28 cellular contexts compared by ENCODE assay signal in the genomic region with DNA sequence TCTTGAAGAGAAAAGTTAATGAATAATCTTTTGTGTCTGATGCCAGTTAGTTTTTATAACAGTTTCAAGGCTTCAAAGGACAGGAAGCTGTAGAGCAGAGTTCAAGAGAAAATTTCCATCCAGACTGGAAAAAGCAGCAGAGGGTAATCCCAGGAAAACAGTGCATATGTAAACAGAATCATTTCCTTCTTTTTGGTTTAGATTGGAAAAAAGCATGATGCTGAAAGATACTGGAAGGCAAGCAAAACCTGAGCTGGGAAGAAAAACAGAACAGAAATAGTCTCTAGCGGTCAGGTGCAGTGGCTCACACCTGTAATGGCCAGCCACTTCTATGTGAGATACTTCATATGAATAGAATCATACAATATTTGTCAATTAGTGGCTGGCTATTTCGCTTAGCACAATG.
DNase-seq lines count a peak whose midpoint lies in the region; ATAC-seq, FAIRE-seq and TF ChIP-seq lines count a peak whose summit lies in the region.
"Had no signal": no experiment of that assay in that cellular context is flagged by ENCODE, and none has a peak within 500 bp of the region (broad histone marks: within the 10 kb centered on the region; RNA-seq: fewer than 3 reads in every experiment).

No MANE protein-coding gene starts in this region.

- ATAC-seq in body of pancreas (peak; percentile 77), pancreas (peak; percentile 93 to 99 (median 96)), GM21717 (IDR thresholded peaks at IDR 0.05; ENCODE audit: unreplicated experiment) (no peak), HG03460 (IDR thresholded peaks at IDR 0.05; ENCODE audit: unreplicated experiment) (no peak)
- ATAC-seq: T-cell had no signal

- POLR2A ChIA-PET in HEK293T (lab: Yijun Ruan, JAX): no interaction called here

- TF ChIP-seq CTCF in body of pancreas (IDR thresholded peaks at IDR 0.05): peak in 3 of 7 experiments; percentile 11 to 26 (median 16)
- no peak for TF ChIP-seq CTCF in pancreas (IDR thresholded peaks at IDR 0.05)

- TF ChIP-seq POLR2A in body of pancreas (IDR thresholded peaks at IDR 0.05): no peak

- no peaks in the 10 kb centered on the region for H3K36me3 ChIP-seq in body of pancreas (replicated peaks in 1 of 2; ENCODE audit: insufficient read depth in 1 of 2, low read depth in 2 of 2)
- no peaks in the 10 kb centered on the region for H3K36me3 ChIP-seq in pancreas
- H3K36me3 ChIP-seq: BLaER1 treated with 17β-estradiol and CSF1 and Interleukin-3, amounts not matched to agents 10 nM and 100 nM; Peyer's patch; SJCRH30; vagina had no signal

- intact Hi-C loops in body of pancreas (cut with DNase I) (no loop called here), pancreas (cut with DNase I) (no loop called here)

- WGBS in body of pancreas, 2 donors: 17 to 31% methylated on average over 2 of the region's 2 CpGs
- WGBS in pancreas, 2 donors: 13 to 29% methylated on average over 2 of the region's 2 CpGs

- DNase-seq in Caki2 (ENCODE audit: low read depth): peak; percentile 42
- DNase-seq in body of pancreas: peak in 2 of 4 donors; percentile 5 to 15
- DNase-seq in kidney glomerular epithelial cell (lab: John Stamatoyannopoulos, UW): peak; percentile 69
- DNase-seq in pancreas: no peak
- no peak for DNase-seq in HEK293T (ENCODE audit: extremely low spot score)
- DNase-seq in NCI-H1417 treated with DMSO at 0.1 percent for 48 hours (lab: John Stamatoyannopoulos, UW): no peak
- DNase-seq: activated CD4-positive, alpha-beta T cell treated with anti-CD3 and anti-CD28 coated beads for 1 hour; activated gamma-delta T cell; activated T-cell treated with anti-CD3 and anti-CD28 coated beads, Interleukin-2, amount 50 U/mL, for 1 hour; EL; foreskin fibroblast; HFFc6; mammary epithelial cell; MV-4-11; NCI-H1694 treated with DMSO at 0.1 percent for 48 hours; NCI-H526; Peyer's patch; SJCRH30; stimulated activated CD4-positive, alpha-beta T cell treated with anti-CD3 and anti-CD28 coated beads, Interleukin-4, amount 100 ng/mL, for 24 hours; stimulated activated naive CD4-positive, alpha-beta T cell treated with Interleukin-2 at 50 U/mL for 16 hours; T-cell; testis had no signal

- peaks cover 17% of the 10 kb centered on the region for H3K4me1 ChIP-seq in body of pancreas
- peaks cover 5 to 14% (median 13%) of the 10 kb centered on the region in 3 donors for H3K4me1 ChIP-seq in pancreas
- H3K4me1 ChIP-seq: BLaER1 treated with 17β-estradiol and CSF1 and Interleukin-3, amounts not matched to agents 10 nM and 100 nM; SJCRH30; testis; vagina had no signal

- H3K4me3 ChIP-seq in body of pancreas (no peak overlapping the region), pancreas (peak overlapping the region in 1 of 4 donors; percentile 4)
- H3K4me3 ChIP-seq: BLaER1 treated with 17β-estradiol and CSF1 and Interleukin-3, amounts not matched to agents 10 nM and 100 nM; Peyer's patch; SJCRH30; testis; vagina had no signal

- in situ Hi-C loops in Caki2 (cut with HindIII; ENCODE audit: low pct_unique_long_range_greater_than_20kb, low sequenced_read_pairs): no loop called here

- peak overlapping the region in 3 of 4 donors; percentile 51 to 73 (median 53) for H3K27ac ChIP-seq in body of pancreas
- H3K27ac ChIP-seq in pancreas: peak overlapping the region in 2 of 4 donors; percentile 73 to 78
- H3K27ac ChIP-seq: BLaER1 treated with 17β-estradiol and CSF1 and Interleukin-3, amounts not matched to agents 10 nM and 100 nM; KMS-11; SJCRH30; testis; vagina had no signal

- H3K9me3 ChIP-seq in body of pancreas (no peaks in the 10 kb centered on the region), pancreas (no peaks in the 10 kb centered on the region)
- H3K9me3 ChIP-seq: BLaER1 treated with 17β-estradiol and CSF1 and Interleukin-3, amounts not matched to agents 10 nM and 100 nM; Peyer's patch; SJCRH30; testis; vagina had no signal

- CTCF ChIA-PET in HEK293T (lab: Yijun Ruan, JAX): no interaction called here

- H3K27me3 ChIP-seq in body of pancreas (no peaks in the 10 kb centered on the region), pancreas (no peaks in the 10 kb centered on the region)
- H3K27me3 ChIP-seq: BLaER1 treated with 17β-estradiol and CSF1 and Interleukin-3, amounts not matched to agents 10 nM and 100 nM; Peyer's patch; testis; vagina had no signal

- FAIRE-seq in pancreas (lab: Jason Lieb, UNC): peak; percentile 78
- FAIRE-seq: D721Med had no signal

TF ChIP-seq in HEK293T, 16 proteins besides CTCF, POLR2A, EP300 and RAD21:
- TF ChIP-seq FOXM1 (IDR thresholded peaks at IDR 0.05; ENCODE audit: borderline replicate concordance): no peak
- no peak for TF ChIP-seq BHLHE40 (IDR thresholded peaks at IDR 0.05; ENCODE audit: borderline replicate concordance)
- no peak for TF ChIP-seq FOXA1 (IDR thresholded peaks at IDR 0.05)
- no peak for TF ChIP-seq FOXK2 (IDR thresholded peaks at IDR 0.05)
- no peak for TF ChIP-seq HDGF (IDR thresholded peaks at IDR 0.05; ENCODE audit: borderline replicate concordance)
- TF ChIP-seq L3MBTL2 (conservative IDR thresholded peaks at IDR 0.05): no peak
- no peak for TF ChIP-seq SP1 (IDR thresholded peaks at IDR 0.05)
- TF ChIP-seq NFRKB (IDR thresholded peaks at IDR 0.05): no peak
- no peak for TF ChIP-seq SUZ12 (IDR thresholded peaks at IDR 0.05)
- no peak for TF ChIP-seq ELF4 (IDR thresholded peaks at IDR 0.05)
- no peak for TF ChIP-seq LEF1 (IDR thresholded peaks at IDR 0.05; ENCODE audit: borderline replicate concordance)
- no peak for TF ChIP-seq TARDBP (IDR thresholded peaks at IDR 0.05)
- TF ChIP-seq, protein P1, sequence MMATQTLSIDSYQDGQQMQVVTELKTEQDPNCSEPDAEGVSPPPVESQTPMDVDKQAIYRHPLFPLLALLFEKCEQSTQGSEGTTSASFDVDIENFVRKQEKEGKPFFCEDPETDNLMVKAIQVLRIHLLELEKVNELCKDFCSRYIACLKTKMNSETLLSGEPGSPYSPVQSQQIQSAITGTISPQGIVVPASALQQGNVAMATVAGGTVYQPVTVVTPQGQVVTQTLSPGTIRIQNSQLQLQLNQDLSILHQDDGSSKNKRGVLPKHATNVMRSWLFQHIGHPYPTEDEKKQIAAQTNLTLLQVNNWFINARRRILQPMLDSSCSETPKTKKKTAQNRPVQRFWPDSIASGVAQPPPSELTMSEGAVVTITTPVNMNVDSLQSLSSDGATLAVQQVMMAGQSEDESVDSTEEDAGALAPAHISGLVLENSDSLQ (IDR thresholded peaks at IDR 0.05): no peak
- TF ChIP-seq ZNF384 (IDR thresholded peaks at IDR 0.05): no peak
- TF ChIP-seq ARNT (IDR thresholded peaks at IDR 0.05): no peak

Comparison
In these comparisons a context has a peak if more than half of its experiments do, and no peak if none do; other contexts are left out.
1. DNase-seq: peak in Caki2 (single experiment) and kidney glomerular epithelial cell (single experiment); none in pancreas (0 of 6), HEK293T (single experiment) and NCI-H1417 treated with DMSO at 0.1 percent for 48 hours (single experiment).
2. ATAC-seq: peak in body of pancreas (single experiment) and pancreas (4 of 4); none in GM21717 (single experiment) and HG03460 (single experiment).